ENCODE assay signal across 12 cellular contexts in the genomic region with DNA sequence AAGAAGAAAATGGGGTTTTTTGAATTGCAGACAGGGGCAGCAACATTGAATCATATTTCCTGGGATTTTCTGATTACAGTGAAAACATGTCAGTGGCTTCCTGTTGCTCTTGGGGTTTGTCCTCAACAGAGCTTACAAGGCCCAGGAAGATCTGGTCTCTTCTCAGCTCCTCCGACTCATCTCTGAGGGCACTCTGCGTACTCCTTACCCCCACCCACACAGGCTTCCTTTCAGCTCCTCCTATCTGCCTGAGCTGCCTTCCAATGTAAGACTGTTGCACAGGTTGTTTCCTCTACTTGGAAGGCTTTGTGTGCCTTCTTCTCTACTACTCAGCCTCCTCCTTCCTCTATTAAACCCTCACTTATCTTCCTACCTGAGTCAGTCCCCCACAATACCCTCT.
DNase-seq lines count a peak whose midpoint lies in the region; ATAC-seq and TF ChIP-seq lines count a peak whose summit lies in the region.
"Had no signal": no experiment of that assay in that cellular context is flagged by ENCODE, and none has a peak within 500 bp of the region (broad histone marks: within the 10 kb centered on the region; RNA-seq: fewer than 3 reads in every experiment).

No MANE protein-coding gene starts in this region.

- H3F3A ChIP-seq in GM23248 (ENCODE audit: insufficient read depth) = no peaks in the 10 kb centered on the region
- H3F3A ChIP-seq in PC-3 (ENCODE audit: low read length, unreplicated experiment) = no peaks in the 10 kb centered on the region
- peaks cover 17% of the 10 kb centered on the region for H3F3A ChIP-seq in neural progenitor cell (ENCODE audit: low read depth)

- TF ChIP-seq CTCF in PC-3 (conservative IDR thresholded peaks at IDR 0.05; ENCODE audit: low read depth, low read length) (no peak), epithelial cell of esophagus (IDR thresholded peaks at IDR 0.05; ENCODE audit: insufficient read depth, low read depth, low read length, missing control alignments) (no peak), neural progenitor cell (IDR thresholded peaks at IDR 0.05) (no peak), thyroid gland (IDR thresholded peaks at IDR 0.05) (no peak)

- no peaks in the 10 kb centered on the region for H3K9me3 Mint-ChIP-seq in neural progenitor cell

- no peak overlapping the region for H3K27ac Mint-ChIP-seq in neural progenitor cell
- H3K27ac Mint-ChIP-seq: CD14-positive monocyte had no signal

- H3K4me3 Mint-ChIP-seq in neural progenitor cell = no peak overlapping the region
- H3K4me3 Mint-ChIP-seq: CD14-positive monocyte had no signal

- ATAC-seq in PC-3 (no peak), Right ventricle myocardium inferior (no peak), GM21576 (IDR thresholded peaks at IDR 0.05; ENCODE audit: unreplicated experiment) (no peak)

- 60 to 65% methylated on average over 2 of the region's 2 CpGs for whole genome bisulfite sequencing in GM23248 (ENCODE audit: low coverage in 1 of 2, low lambda C conversion rate in 2 of 2, missing lambda C conversion rate in 2 of 2), 2 experiments
- WGBS in thyroid gland, 2 donors = 55 to 83% methylated on average over 2 of the region's 2 CpGs

- POLR2A ChIA-PET in PC-3 (lab: Charles Lee; ENCODE audit: unreplicated experiment) = no interaction called here

- H3K9me2 ChIP-seq in GM23248 (ENCODE audit: insufficient read depth) (no peaks in the 10 kb centered on the region), PC-3 (replicated peaks; ENCODE audit: low read length) (no peaks in the 10 kb centered on the region), Karpas-422 (replicated peaks; ENCODE audit: insufficient read depth, low read length) (no peaks in the 10 kb centered on the region)

- H2AFZ ChIP-seq in GM23248 (peak overlapping the region; percentile 37), PC-3 (ENCODE audit: low read length) (no peak overlapping the region), neural progenitor cell (replicated peaks) (peak overlapping the region; percentile 69), Karpas-422 (ENCODE audit: low read length) (no peak overlapping the region)

- no peaks in the 10 kb centered on the region for H3K9me3 ChIP-seq in GM23248 (ENCODE audit: low read depth)
- no peaks in the 10 kb centered on the region for H3K9me3 ChIP-seq in PC-3 (ENCODE audit: low read length)
- H3K9me3 ChIP-seq in neural progenitor cell (ENCODE audit: low read depth) = no peaks in the 10 kb centered on the region
- H3K9me3 ChIP-seq in Karpas-422 (ENCODE audit: low read length) = no peaks in the 10 kb centered on the region
- no peaks in the 10 kb centered on the region for H3K9me3 ChIP-seq in thyroid gland
- H3K9me3 ChIP-seq: prostate gland had no signal

- TF ChIP-seq POLR2A in thyroid gland (IDR thresholded peaks at IDR 0.05) = no peak

- H3K27ac ChIP-seq in GM23248 (no peak overlapping the region), PC-3 (ENCODE audit: low read length) (no peak overlapping the region), neural progenitor cell (no peak overlapping the region), Karpas-422 (ENCODE audit: low read length) (no peak overlapping the region), thyroid gland (no peak overlapping the region)
- H3K27ac ChIP-seq: prostate gland had no signal

- no peaks in the 10 kb centered on the region for H4K20me1 ChIP-seq in GM23248 (ENCODE audit: insufficient read depth)
- H4K20me1 ChIP-seq in PC-3 (ENCODE audit: low read length) = no peaks in the 10 kb centered on the region
- H4K20me1 ChIP-seq in neural progenitor cell (ENCODE audit: low read depth) = no peaks in the 10 kb centered on the region
- no peaks in the 10 kb centered on the region for H4K20me1 ChIP-seq in Karpas-422 (ENCODE audit: insufficient read depth, low read depth, low read length)

- DNase-seq in GM23248 = peak; percentile 54
- peak; percentile 12 for DNase-seq in PC-3
- peak; percentile 39 for DNase-seq in epithelial cell of esophagus (ENCODE audit: low read depth)
- DNase-seq in neural progenitor cell (ENCODE audit: low spot score) = no peak
- DNase-seq in Right ventricle myocardium inferior (ENCODE audit: missing footprints) = no peak
- no peak for DNase-seq in Karpas-422
- DNase-seq in thyroid gland = no peak
- DNase-seq: activated naive CD4-positive, alpha-beta T cell; effector CD4-positive, alpha-beta T cell had no signal

- no peaks in the 10 kb centered on the region for H3K27me3 ChIP-seq in GM23248 (replicated peaks; ENCODE audit: insufficient read depth)
- H3K27me3 ChIP-seq in PC-3 (ENCODE audit: low read length) = no peaks in the 10 kb centered on the region
- H3K27me3 ChIP-seq in neural progenitor cell = no peaks in the 10 kb centered on the region
- no peaks in the 10 kb centered on the region for H3K27me3 ChIP-seq in Karpas-422 (ENCODE audit: low read length)
- no peaks in the 10 kb centered on the region for H3K27me3 ChIP-seq in thyroid gland

- no peaks in the 10 kb centered on the region for H3K36me3 ChIP-seq in GM23248 (ENCODE audit: low read depth)
- H3K36me3 ChIP-seq in PC-3 (ENCODE audit: low read depth, low read length) = no peaks in the 10 kb centered on the region
- H3K36me3 ChIP-seq in neural progenitor cell = no peaks in the 10 kb centered on the region
- H3K36me3 ChIP-seq in Karpas-422 (ENCODE audit: insufficient read depth, low read length) = no peaks in the 10 kb centered on the region
- no peaks in the 10 kb centered on the region for H3K36me3 ChIP-seq in thyroid gland
- H3K36me3 ChIP-seq: prostate gland had no signal

- CTCF ChIA-PET in PC-3 (lab: Charles Lee) = no interaction called here

- H3K4me2 ChIP-seq in GM23248 (ENCODE audit: unreplicated experiment) (no peak overlapping the region), PC-3 (ENCODE audit: low read length) (no peak overlapping the region), neural progenitor cell (no peak overlapping the region), Karpas-422 (ENCODE audit: low read depth, low read length, poor library complexity, severe bottlenecking) (no peak overlapping the region)

- intact Hi-C loops in PC-3 (cut with micrococcal nuclease) (no loop called here), Right ventricle myocardium inferior (cut with DNase I) (no loop called here), thyroid gland (cut with DNase I) (no loop called here)

- H3K4me3 ChIP-seq in GM23248 (no peak overlapping the region), PC-3 (ENCODE audit: low read length) (no peak overlapping the region), epithelial cell of esophagus (ENCODE audit: low read length) (no peak overlapping the region), neural progenitor cell (no peak overlapping the region), Karpas-422 (ENCODE audit: low read length) (no peak overlapping the region), thyroid gland (replicated peaks in 1 of 3) (no peak overlapping the region)
- H3K4me3 ChIP-seq: prostate gland had no signal

- H3K9ac ChIP-seq in GM23248 (no peak overlapping the region), PC-3 (ENCODE audit: low read length) (no peak overlapping the region), neural progenitor cell (no peak overlapping the region), Karpas-422 (ENCODE audit: low read length) (no peak overlapping the region)

- in situ Hi-C loops in GM23248 (cut with MboI) = no loop called here

- peaks cover 3% of the 10 kb centered on the region for H3K4me1 Mint-ChIP-seq in neural progenitor cell

- H3K79me2 ChIP-seq in GM23248 (ENCODE audit: insufficient read depth) = no peaks in the 10 kb centered on the region
- no peaks in the 10 kb centered on the region for H3K79me2 ChIP-seq in PC-3 (ENCODE audit: low read length)
- H3K79me2 ChIP-seq in neural progenitor cell (ENCODE audit: low read depth) = no peaks in the 10 kb centered on the region
- no peaks in the 10 kb centered on the region for H3K79me2 ChIP-seq in Karpas-422 (ENCODE audit: low read length)

- H3K36me3 Mint-ChIP-seq in neural progenitor cell = no peaks in the 10 kb centered on the region
- H3K36me3 Mint-ChIP-seq: CD14-positive monocyte had no signal

- no TSS peak for BruUV-seq in PC-3 (replicated peaks; lab: Mats Ljungman, UMichigan)

- H3K4me1 ChIP-seq in GM23248 (ENCODE audit: insufficient read depth) (peaks cover 6% of the 10 kb centered on the region; the same call in 1 of the 2 replicates), PC-3 (ENCODE audit: insufficient read depth, low read length) (no peaks in the 10 kb centered on the region), neural progenitor cell (peaks cover 25% of the 10 kb centered on the region), Karpas-422 (ENCODE audit: low read length) (no peaks in the 10 kb centered on the region), thyroid gland (no peaks in the 10 kb centered on the region)
- H3K4me1 ChIP-seq: prostate gland had no signal

- H3K27me3 Mint-ChIP-seq in neural progenitor cell (ENCODE audit: insufficient read depth, low read depth) = peaks cover 2% of the 10 kb centered on the region

Comparison
In these comparisons a context has a peak if more than half of its experiments do, and no peak if none do; other contexts are left out.
1. DNase-seq: peak in GM23248 (single experiment), PC-3 (single experiment) and epithelial cell of esophagus (single experiment); none in neural progenitor cell (single experiment), Right ventricle myocardium inferior (single experiment), Karpas-422 (single experiment) and thyroid gland (0 of 2).
2. H2AFZ ChIP-seq: peak in GM23248 (single experiment) and neural progenitor cell (single experiment); none in PC-3 (single experiment) and Karpas-422 (single experiment).